8 cellular contexts compared by ENCODE assay signal in the genomic region with DNA sequence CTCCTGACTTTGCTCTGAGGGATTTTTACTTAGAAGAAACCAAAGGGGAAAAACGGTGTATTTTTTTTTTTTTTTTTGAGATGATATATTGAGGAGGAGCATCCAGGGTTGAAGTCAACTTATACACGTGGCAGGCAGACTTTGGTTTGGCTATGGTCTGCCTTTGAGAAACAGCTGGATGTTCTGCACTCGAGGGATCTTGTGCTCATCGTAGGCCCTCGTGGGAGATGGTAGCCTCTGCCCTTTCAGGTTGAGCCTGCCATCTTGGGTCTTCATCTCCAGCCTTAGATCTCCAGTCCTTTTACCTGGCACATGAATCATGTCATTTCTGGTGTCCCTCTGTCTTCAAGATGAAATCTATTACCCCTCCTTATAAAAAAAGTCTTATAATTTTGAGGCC.
"Had no signal": no experiment of that assay in that cellular context is flagged by ENCODE, and none has a peak within 500 bp of the region (broad histone marks: within the 10 kb centered on the region; RNA-seq: fewer than 3 reads in every experiment).

No MANE protein-coding gene starts in this region.

- H3K27me3 ChIP-seq: sigmoid colon had no signal

- H3K36me3 ChIP-seq: thoracic aorta had no signal

- DNase-seq: sigmoid colon; stimulated activated CD4-positive, alpha-beta T cell treated with anti-CD3 and anti-CD28 coated beads, Interleukin-12 subunit alpha, Interleukin-12 subunit beta, amount 100 ng/mL, for 4 hours; stimulated activated CD4-positive, alpha-beta T cell treated with anti-CD3 and anti-CD28 coated beads, Interleukin-2, amount 100 ng/mL, for 24 hours had no signal

- H3K4me3 Mint-ChIP-seq: activated T-helper 17 cell treated with anti-CD3 and anti-CD28 coated beads, Interleukin-2, amount 50 U/mL, for 72 hours; neural crest cell; stimulated activated effector memory CD8-positive, alpha-beta T cell treated with anti-CD3 and anti-CD28 coated beads, Interleukin-12 subunit alpha, Interleukin-12 subunit beta, amount 100 ng/mL, for 72 hours had no signal

- H3K9me3 ChIP-seq: sigmoid colon, thoracic aorta had no signal

- H3K9ac ChIP-seq: parathyroid adenoma had no signal

- H3K36me3 Mint-ChIP-seq: stimulated activated effector memory CD8-positive, alpha-beta T cell treated with anti-CD3 and anti-CD28 coated beads, Interleukin-12 subunit alpha, Interleukin-12 subunit beta, amount 100 ng/mL, for 72 hours had no signal

- H2AFZ ChIP-seq: parathyroid adenoma had no signal

- H3K79me2 ChIP-seq: parathyroid adenoma had no signal

- H3K27ac Mint-ChIP-seq: activated T-helper 17 cell treated with anti-CD3 and anti-CD28 coated beads, Interleukin-2, amount 50 U/mL, for 72 hours; stimulated activated effector memory CD8-positive, alpha-beta T cell treated with anti-CD3 and anti-CD28 coated beads, Interleukin-12 subunit alpha, Interleukin-12 subunit beta, amount 100 ng/mL, for 72 hours had no signal

- H3K4me3 ChIP-seq: sigmoid colon, thoracic aorta had no signal

- H3K27ac ChIP-seq: parathyroid adenoma had no signal

- H3K9me3 Mint-ChIP-seq: activated T-helper 17 cell treated with anti-CD3 and anti-CD28 coated beads, Interleukin-2, amount 50 U/mL, for 72 hours; stimulated activated effector memory CD8-positive, alpha-beta T cell treated with anti-CD3 and anti-CD28 coated beads, Interleukin-12 subunit alpha, Interleukin-12 subunit beta, amount 100 ng/mL, for 72 hours had no signal

- H3K4me1 Mint-ChIP-seq: activated T-helper 17 cell treated with anti-CD3 and anti-CD28 coated beads, Interleukin-2, amount 50 U/mL, for 72 hours; stimulated activated effector memory CD8-positive, alpha-beta T cell treated with anti-CD3 and anti-CD28 coated beads, Interleukin-12 subunit alpha, Interleukin-12 subunit beta, amount 100 ng/mL, for 72 hours had no signal
